Comparison of ENCODE assay signal across 12 cellular contexts in the genomic region with DNA sequence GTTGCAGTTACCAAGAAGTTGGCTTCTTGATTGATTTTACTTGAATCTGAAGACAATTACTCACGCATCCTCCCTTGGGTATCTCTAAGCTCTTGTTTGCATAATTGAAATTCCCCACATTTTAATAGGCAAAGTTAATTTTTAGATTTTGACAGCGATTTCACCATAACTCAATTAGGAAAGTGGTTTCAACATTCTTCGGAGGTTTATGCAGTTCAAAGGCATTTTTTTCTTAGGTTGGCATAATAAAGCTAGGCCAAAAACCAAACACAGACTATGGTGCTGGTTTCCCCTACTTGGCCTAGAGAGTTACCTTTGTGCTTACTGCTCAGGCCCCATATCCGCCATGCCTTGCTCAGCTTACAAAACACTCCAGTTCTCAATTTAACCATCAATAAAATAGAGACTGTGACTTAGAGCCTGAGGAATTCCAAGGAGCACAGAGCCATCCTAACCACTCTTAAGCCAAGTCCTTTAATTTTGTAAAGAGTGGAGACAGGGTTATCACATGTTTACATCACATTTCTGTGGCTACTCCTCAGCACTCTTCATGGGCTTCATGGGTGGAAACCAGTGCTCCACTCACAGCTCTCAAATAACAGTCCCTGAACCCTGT. TPM values are rescaled to one million over a fixed set of nuclear protein-coding genes. Genes with fewer than 3 reads are reported as not detected.
A peak's percentile ranks its signal among the peaks of the same experiment; 100 is the strongest.
DNase-seq lines count a peak whose midpoint lies in the region; ATAC-seq and TF ChIP-seq lines count a peak whose summit lies in the region.
"Had no signal": no experiment of that assay in that cellular context is flagged by ENCODE, and none has a peak within 500 bp of the region (broad histone marks: within the 10 kb centered on the region; RNA-seq: fewer than 3 reads in every experiment).

No MANE protein-coding gene starts in this region.

- peaks cover 5% of the 10 kb centered on the region; the same call in 1 of the 2 replicates for H4K20me1 ChIP-seq in PC-9 (ENCODE audit: insufficient read depth)

- H3K27me3 ChIP-seq in ACC112 (ENCODE audit: insufficient read depth, low read length) = no peaks in the 10 kb centered on the region
- no peaks in the 10 kb centered on the region for H3K27me3 ChIP-seq in PC-9 (ENCODE audit: insufficient read depth, low read depth)
- no peaks in the 10 kb centered on the region for H3K27me3 ChIP-seq in prostate gland (replicated peaks; ENCODE audit: insufficient read depth)

- peak overlapping the region; percentile 42; the same call in 1 of the 2 replicates for H3K4me3 ChIP-seq in ACC112 (ENCODE audit: low read depth, low read length)
- no peak overlapping the region for H3K4me3 ChIP-seq in PC-9
- no peak overlapping the region for H3K4me3 ChIP-seq in prostate gland

- ATAC-seq in GM19397 (IDR thresholded peaks at IDR 0.05; ENCODE audit: unreplicated experiment) = no peak

- no TSS peak for BruUV-seq in PC-9 (replicated peaks; lab: Mats Ljungman, UMichigan)

- H3K36me3 ChIP-seq in ACC112 (ENCODE audit: insufficient read depth, low read length) (no peaks in the 10 kb centered on the region; the same call in 1 of the 2 replicates), PC-9 (ENCODE audit: low read depth) (peaks cover 81% of the 10 kb centered on the region), prostate gland (no peaks in the 10 kb centered on the region)

- H3K4me1 ChIP-seq in ACC112 (ENCODE audit: control insufficient read depth, insufficient read depth, low read length, unreplicated experiment) = peaks cover 89% of the 10 kb centered on the region
- peaks cover 44% of the 10 kb centered on the region for H3K4me1 ChIP-seq in PC-9 (replicated peaks; ENCODE audit: insufficient read depth)
- no peaks in the 10 kb centered on the region for H3K4me1 ChIP-seq in prostate gland (replicated peaks)

- peak overlapping the region; percentile 98 for H3K27ac ChIP-seq in ACC112 (ENCODE audit: low read depth, low read length)
- 0 out of 2 replicates have a peak overlapping the region, but pooled peaks have one; percentile 4 for H3K27ac ChIP-seq in PC-9
- peak overlapping the region; percentile 34 to 55 for H3K27ac ChIP-seq in prostate gland

- TF ChIP-seq CTCF in PC-9 (conservative IDR thresholded peaks at IDR 0.05) (no peak), prostate gland (IDR thresholded peaks at IDR 0.05) (no peak)

- H3K79me2 ChIP-seq in ACC112 (ENCODE audit: control insufficient read depth, insufficient read depth, low read length, unreplicated experiment) (peaks cover 34% of the 10 kb centered on the region), PC-9 (ENCODE audit: low read depth) (peaks cover 90% of the 10 kb centered on the region)

- intact Hi-C loops in PC-9 (cut with micrococcal nuclease; ENCODE audit: unreplicated experiment) = no loop called here
- intact Hi-C loops in prostate gland (cut with DNase I) = loop anchor here (5.0 kb wide), 1 partner anchor 35 kb away; no protein-coding TSS in a partner anchor

- H2AFZ ChIP-seq in ACC112 (ENCODE audit: low read length, unreplicated experiment) (no peak overlapping the region), PC-9 (no peak overlapping the region)

- H3K4me2 ChIP-seq in PC-9 = no peak overlapping the region

- TF ChIP-seq POLR2A in prostate gland (IDR thresholded peaks at IDR 0.05) = no peak

- peaks cover 3% of the 10 kb centered on the region; the same call in 1 of the 2 replicates for H3K9me3 ChIP-seq in PC-9 (ENCODE audit: insufficient read depth, low read depth)
- no peaks in the 10 kb centered on the region for H3K9me3 ChIP-seq in prostate gland

- H3F3A ChIP-seq in PC-9 (ENCODE audit: insufficient read depth, low read depth) = peaks cover 40% of the 10 kb centered on the region

- H3K9me2 ChIP-seq in PC-9 (ENCODE audit: insufficient read depth) = no peaks in the 10 kb centered on the region

- POLR2A ChIA-PET in PC-9 (lab: Charles Lee; ENCODE audit: unreplicated experiment) = interaction anchor here (0.6 kb wide), 1 partner anchor 1731 kb away, joined by 5 read pairs; no protein-coding TSS in a partner anchor

- 59% methylated on average over 4 of the region's 4 CpGs for WGBS in prostate gland

- DNase-seq in PC-9 = peak in 1 of 2 experiments; percentile 75
- DNase-seq in fibroblast of peridontal ligament (ENCODE audit: extremely low read depth) = peak; percentile 94
- DNase-seq in prostate gland (ENCODE audit: low spot score) = no peak
- no peak for DNase-seq in activated CD4-positive, alpha-beta T cell treated with anti-CD3 and anti-CD28 coated beads for 48 hours
- DNase-seq in T1000 (lab: John Stamatoyannopoulos, UW) = no peak
- no peak for DNase-seq in HuH-7 (ENCODE audit: low spot score)
- DNase-seq: activated B cell treated with CpG ODN at 0.5 μM for 24 hours; activated effector memory CD4-positive, alpha-beta T cell treated with Interleukin-2 at 50 U/mL for 16 hours; NCI-H2081 had no signal

- CTCF ChIA-PET in PC-9 (lab: Charles Lee) = interaction anchor here (0.7 kb wide), 2 partner anchors 19 to 953 kb away, joined by 4 to 5 read pairs; no protein-coding TSS in a partner anchor

RNA-seq across cellular contexts. Expression of gene LAMA4, which starts 32.1 kb away (rescaled TPM):
- total RNA-seq in PC-9 (2021) (58.3 and 91.0 TPM in 2 replicates), prostate gland (10 to 100 TPM in 1 of 2 donors, 1 to 10 TPM in 1; 9.6 to 48.3 TPM)
- total RNA-seq: activated B cell treated with CpG ODN at 0.5 μM for 24 hours, B cell had no signal

Comparison
In these comparisons a context has a peak if more than half of its experiments do, and no peak if none do; other contexts are left out.
1. H3K27ac ChIP-seq: peak in every context shown above with its lines; median percentile 98 in ACC112; 44 in prostate gland; 4 in PC-9.